In the genomic region with DNA sequence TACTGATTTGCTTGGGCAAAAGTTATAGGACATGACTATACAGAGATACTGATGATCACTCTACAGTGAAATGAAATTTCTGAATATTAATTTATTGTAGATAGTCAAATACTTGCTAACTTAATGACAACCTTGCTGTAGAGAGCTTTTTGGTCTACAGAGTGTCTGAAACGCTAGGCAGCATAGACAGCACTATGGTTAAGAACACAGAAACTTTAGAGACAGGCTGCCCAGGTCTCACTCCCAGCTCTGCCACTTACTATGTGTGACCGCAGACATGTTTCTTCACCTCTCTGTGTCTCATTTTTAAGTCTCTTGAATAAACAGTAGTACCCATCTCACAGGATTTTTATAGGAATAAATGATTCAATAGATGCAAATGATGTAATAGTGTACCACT, we compare ENCODE assay signal across 15 cellular contexts.
DNase-seq lines count a peak whose midpoint lies in the region; ATAC-seq and TF ChIP-seq lines count a peak whose summit lies in the region.
"Had no signal": no experiment of that assay in that cellular context is flagged by ENCODE, and none has a peak within 500 bp of the region (broad histone marks: within the 10 kb centered on the region; RNA-seq: fewer than 3 reads in every experiment).

No MANE protein-coding gene starts in this region.

- no peaks in the 10 kb centered on the region for H3K79me2 ChIP-seq in parathyroid adenoma

- peaks cover 98% of the 10 kb centered on the region for H4K20me1 ChIP-seq in BLaER1

- POLR2A ChIA-PET in activated CD4-positive, alpha-beta memory T cell treated with anti-CD3 and anti-CD28 coated beads for 36 hours (lab: Charles Lee) = no interaction called here

- TF ChIP-seq CTCF in parathyroid adenoma (IDR thresholded peaks at IDR 0.05) = no peak

- no peak for DNase-seq in stimulated activated naive B cell treated with anti-CD40 and anti-IgM and Interleukin-4, amounts not matched to agents 10 μg/mL and 1 μg/mL and 100 μg/mL, for 72 hours
- no peak for DNase-seq in activated CD4-positive, alpha-beta memory T cell treated with anti-CD3 and anti-CD28 coated beads for 36 hours
- no peak for DNase-seq in SKM-1 (lab: John Stamatoyannopoulos, UW; ENCODE audit: unreplicated experiment)
- no peak for DNase-seq in NOMO-1 treated with dmso at 0.1 percent for 144 hours (lab: John Stamatoyannopoulos, UW; ENCODE audit: unreplicated experiment)
- DNase-seq: 8988T; AML-193; CD4-positive, alpha-beta memory T cell; DMS79 treated with DMSO at 0.1 percent for 48 hours; EL had no signal

- H3K36me3 ChIP-seq in BLaER1 = peaks cover 53% of the 10 kb centered on the region
- no peaks in the 10 kb centered on the region for H3K36me3 ChIP-seq in parathyroid adenoma (ENCODE audit: control insufficient read depth, insufficient read depth, low read length)

- intact Hi-C loops in activated CD4-positive, alpha-beta memory T cell treated with anti-CD3 and anti-CD28 coated beads for 36 hours (cut with micrococcal nuclease) = no loop called here

- no peak for ATAC-seq in stimulated activated naive B cell treated with anti-CD40 and anti-IgM and Interleukin-4, amounts not matched to agents 10 μg/mL and 1 μg/mL and 100 μg/mL, for 72 hours (replicated peaks)
- ATAC-seq: HCT116, HepG2 had no signal

- H3K4me2 ChIP-seq in BLaER1 (peak overlapping the region; percentile 50; the same call in 1 of the 2 replicates), parathyroid adenoma (ENCODE audit: low read length) (no peak overlapping the region)

- H3K4me3 ChIP-seq in BLaER1 = no peak overlapping the region
- H3K4me3 ChIP-seq in parathyroid adenoma (ENCODE audit: low read depth, low read length) = no peak overlapping the region

- peaks cover 42% of the 10 kb centered on the region for H3K4me1 ChIP-seq in BLaER1
- H3K4me1 ChIP-seq in parathyroid adenoma = no peaks in the 10 kb centered on the region

- H3K27ac ChIP-seq in BLaER1 = no peak overlapping the region
- H3K27ac ChIP-seq in angular gyrus (ENCODE audit: low read depth, low read length) = peak overlapping the region; percentile 54
- H3K27ac ChIP-seq in parathyroid adenoma = peak overlapping the region; percentile 27
- H3K27ac ChIP-seq: C4-2B had no signal

- H3K36me3 Mint-ChIP-seq in stimulated activated naive B cell treated with anti-CD40 and anti-IgM and Interleukin-4, amounts not matched to agents 10 μg/mL and 1 μg/mL and 100 μg/mL, for 72 hours = no peaks in the 10 kb centered on the region
- H3K36me3 Mint-ChIP-seq in activated CD4-positive, alpha-beta memory T cell treated with anti-CD3 and anti-CD28 coated beads for 36 hours = no peaks in the 10 kb centered on the region
- H3K36me3 Mint-ChIP-seq: CD4-positive, alpha-beta memory T cell had no signal

- peak overlapping the region; percentile 69 for H3K27ac Mint-ChIP-seq in stimulated activated naive B cell treated with anti-CD40 and anti-IgM and Interleukin-4, amounts not matched to agents 10 μg/mL and 1 μg/mL and 100 μg/mL, for 72 hours
- no peak overlapping the region for H3K27ac Mint-ChIP-seq in activated CD4-positive, alpha-beta memory T cell treated with anti-CD3 and anti-CD28 coated beads for 36 hours
- H3K27ac Mint-ChIP-seq: CD4-positive, alpha-beta memory T cell had no signal

- peaks cover 20 to 41% of the 10 kb centered on the region in 2 donors for H3K4me1 Mint-ChIP-seq in stimulated activated naive B cell treated with anti-CD40 and anti-IgM and Interleukin-4, amounts not matched to agents 10 μg/mL and 1 μg/mL and 100 μg/mL, for 72 hours
- no peaks in the 10 kb centered on the region for H3K4me1 Mint-ChIP-seq in activated CD4-positive, alpha-beta memory T cell treated with anti-CD3 and anti-CD28 coated beads for 36 hours (ENCODE audit: low read depth)
- H3K4me1 Mint-ChIP-seq: CD4-positive, alpha-beta memory T cell had no signal

- H3K27me3 Mint-ChIP-seq in stimulated activated naive B cell treated with anti-CD40 and anti-IgM and Interleukin-4, amounts not matched to agents 10 μg/mL and 1 μg/mL and 100 μg/mL, for 72 hours = no peaks in the 10 kb centered on the region
- H3K27me3 Mint-ChIP-seq in activated CD4-positive, alpha-beta memory T cell treated with anti-CD3 and anti-CD28 coated beads for 36 hours = peaks cover 2% of the 10 kb centered on the region
- H3K27me3 Mint-ChIP-seq: CD4-positive, alpha-beta memory T cell had no signal

- H3K9ac ChIP-seq in BLaER1 (no peak overlapping the region), parathyroid adenoma (no peak overlapping the region)

- CTCF ChIA-PET in activated CD4-positive, alpha-beta memory T cell treated with anti-CD3 and anti-CD28 coated beads for 36 hours (lab: Charles Lee) = interaction anchor here (1.0 kb wide), 1 partner anchor 118 kb away, joined by 3 read pairs; no protein-coding TSS in a partner anchor

- no peaks in the 10 kb centered on the region for H3K9me3 Mint-ChIP-seq in stimulated activated naive B cell treated with anti-CD40 and anti-IgM and Interleukin-4, amounts not matched to agents 10 μg/mL and 1 μg/mL and 100 μg/mL, for 72 hours
- H3K9me3 Mint-ChIP-seq in activated CD4-positive, alpha-beta memory T cell treated with anti-CD3 and anti-CD28 coated beads for 36 hours = no peaks in the 10 kb centered on the region

- no peak overlapping the region for H3K4me3 Mint-ChIP-seq in stimulated activated naive B cell treated with anti-CD40 and anti-IgM and Interleukin-4, amounts not matched to agents 10 μg/mL and 1 μg/mL and 100 μg/mL, for 72 hours
- H3K4me3 Mint-ChIP-seq in activated CD4-positive, alpha-beta memory T cell treated with anti-CD3 and anti-CD28 coated beads for 36 hours = no peak overlapping the region
- H3K4me3 Mint-ChIP-seq: CD4-positive, alpha-beta memory T cell had no signal

- H3K9me3 ChIP-seq in BLaER1 = no peaks in the 10 kb centered on the region
- H3K9me3 ChIP-seq in parathyroid adenoma (ENCODE audit: control insufficient read depth, low read length) = no peaks in the 10 kb centered on the region

- H2AFZ ChIP-seq in parathyroid adenoma = no peak overlapping the region

- no peaks in the 10 kb centered on the region for H3K27me3 ChIP-seq in BLaER1
- H3K27me3 ChIP-seq in parathyroid adenoma (ENCODE audit: control insufficient read depth, insufficient read depth, low read length) = no peaks in the 10 kb centered on the region
